8 cellular contexts compared by ENCODE assay signal in genomic region chr11:17730608-17731462, GRCh38. TPM values are rescaled to one million over a fixed set of nuclear protein-coding genes. Genes with fewer than 3 reads are reported as not detected.
A peak's percentile ranks its signal among the peaks of the same experiment; 100 is the strongest.
DNase-seq lines count a peak whose midpoint lies in the region; ATAC-seq and TF ChIP-seq lines count a peak whose summit lies in the region.

No MANE protein-coding gene starts in this region.

- H3K4me3 ChIP-seq in GM06990 (replicated peaks; ENCODE audit: low read depth, low read length): no peak overlapping the region
- H3K4me3 ChIP-seq in HFF-Myc (replicated peaks; ENCODE audit: low read depth, low read length): no peak overlapping the region
- H3K4me3 ChIP-seq in NB4 (ENCODE audit: low read depth, low read length): no peak overlapping the region
- H3K4me3 ChIP-seq in aorta (ENCODE audit: low read length in 2 of 2): no peak overlapping the region

- intact Hi-C loops in aorta (cut with DNase I): loop anchor here (1.0 to 5.0 kb wide), 5 partner anchors 96 to 371 kb away; no protein-coding TSS in a partner anchor

- H3K27me3 ChIP-seq in GM06990 (replicated peaks; ENCODE audit: control insufficient read depth, insufficient read depth, low read length) (no peaks in the 10 kb centered on the region; the same call in 1 of the 2 replicates), aorta (ENCODE audit: control insufficient read depth in 1 of 2, insufficient read depth in 2 of 2, low read length in 1 of 2) (no peaks in the 10 kb centered on the region)

- TF ChIP-seq CTCF in GM06990 (IDR thresholded peaks at IDR 0.05; ENCODE audit: insufficient read depth, low read length, poor library complexity, severe bottlenecking) (peak; percentile 94), HFF-Myc (IDR thresholded peaks at IDR 0.05; ENCODE audit: low read depth, low read length, missing control alignments) (peak; percentile 85), NB4 (IDR thresholded peaks at IDR 0.05; ENCODE audit: low read depth, low read length) (peak; percentile 86)

- ATAC-seq in aorta (ENCODE audit: low FRiP score): peak; percentile 83

- DNase-seq in GM06990 (ENCODE audit: extremely low read depth, insufficient read length): peak; percentile 43
- DNase-seq in HFF-Myc (ENCODE audit: extremely low read depth, low read depth): peak; percentile 41
- peak; percentile 73 for DNase-seq in NB4 (ENCODE audit: low read depth)
- DNase-seq in SIG-M5 (lab: John Stamatoyannopoulos, UW): peak; percentile 0
- DNase-seq in activated naive CD4-positive, alpha-beta T cell treated with Interleukin-2 at 50 U/mL for 16 hours: peak; percentile 53
- peak; percentile 74 for DNase-seq in globus pallidus (ENCODE audit: low spot score)
- DNase-seq in pons (ENCODE audit: low spot score): peak; percentile 83
- peak; percentile 78 to 90 for DNase-seq in aorta

- no peaks in the 10 kb centered on the region for H3K36me3 ChIP-seq in GM06990 (ENCODE audit: control insufficient read depth, insufficient read depth, low read length)
- no peaks in the 10 kb centered on the region for H3K36me3 ChIP-seq in aorta (ENCODE audit: control insufficient read depth in 1 of 2, insufficient read depth in 2 of 2, low read length in 1 of 2)

- H3K9me3 ChIP-seq in aorta (ENCODE audit: control insufficient read depth, low read length): no peaks in the 10 kb centered on the region

- TF ChIP-seq POLR2A in NB4 (IDR thresholded peaks at IDR 0.05; ENCODE audit: extremely low read depth, insufficient read length): no peak

- WGBS in aorta, 2 donors: 13 to 16% methylated on average over 9 of the region's 9 CpGs

- H3K27ac ChIP-seq in aorta (ENCODE audit: low read depth in 1 of 2, low read length in 2 of 2): no peak overlapping the region

- H3K4me1 ChIP-seq in aorta (ENCODE audit: control insufficient read depth in 1 of 2, insufficient read depth in 2 of 2, low read length in 2 of 2): no peaks in the 10 kb centered on the region

RNA-seq across cellular contexts. Expression of gene KCNC1, which starts 3.7 kb away (rescaled TPM):
- not detected for total RNA-seq in aorta
- polyA plus RNA-seq in aorta: not detected

RNA-seq across cellular contexts. Expression of gene MYOD1, which starts 11.5 kb away (rescaled TPM):
- total RNA-seq in aorta: not detected
- polyA plus RNA-seq in aorta: not detected

Comparison
In these comparisons a context has a peak if more than half of its experiments do, and no peak if none do; other contexts are left out.
1. DNase-seq: peak in every context shown above with its lines; median percentile 84 in aorta; 83 in pons; 74 in globus pallidus; 73 in NB4; 53 in activated naive CD4-positive, alpha-beta T cell treated with Interleukin-2 at 50 U/mL for 16 hours; 43 in GM06990; 41 in HFF-Myc; 0 in SIG-M5.